Comparison of ENCODE assay signal across 9 cellular contexts in the genomic region with DNA sequence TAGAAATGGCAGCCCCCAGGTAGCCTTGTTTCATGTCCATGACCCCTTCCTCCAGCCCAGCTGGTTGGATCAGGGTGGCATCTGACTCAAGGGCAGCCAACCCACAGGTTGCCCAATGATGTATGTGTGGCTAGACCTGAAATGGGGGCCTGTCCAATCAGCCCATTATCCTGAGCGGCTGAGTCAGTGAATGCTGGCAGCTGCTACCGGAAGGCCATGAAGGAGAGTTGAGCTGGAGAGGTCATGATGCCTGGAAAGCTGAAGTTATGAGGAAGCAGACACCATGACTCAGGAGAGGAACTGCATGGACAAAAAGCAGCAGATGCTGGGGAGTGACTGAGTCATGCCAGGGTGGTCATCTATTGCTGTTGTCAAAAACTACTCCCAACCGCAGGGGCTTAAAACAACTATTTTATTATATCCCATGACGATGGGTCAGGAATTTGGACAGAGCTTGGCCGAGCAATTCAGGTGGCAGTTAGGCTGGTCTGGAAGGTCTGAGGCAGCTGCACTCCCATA.
DNase-seq lines count a peak whose midpoint lies in the region; ATAC-seq and TF ChIP-seq lines count a peak whose summit lies in the region.
"Had no signal": no experiment of that assay in that cellular context is flagged by ENCODE, and none has a peak within 500 bp of the region (broad histone marks: within the 10 kb centered on the region; RNA-seq: fewer than 3 reads in every experiment).

No MANE protein-coding gene starts in this region.

- TF ChIP-seq POLR2A in spleen (IDR thresholded peaks at IDR 0.05): no peak

- no peak overlapping the region for H3K4me3 ChIP-seq in esophagus (ENCODE audit: low read depth in 1 of 2, low read length in 2 of 2)
- H3K4me3 ChIP-seq in spleen: no peak overlapping the region

- H3K27me3 ChIP-seq in esophagus (ENCODE audit: control insufficient read depth in 1 of 2, insufficient read depth in 2 of 2, low read length in 2 of 2) (no peaks in the 10 kb centered on the region), spleen (replicated peaks in 1 of 7) (peaks cover 0 to 24% (median 0%) of the 10 kb centered on the region in 7 donors)

- 44 to 71% methylated on average over 5 of the region's 5 CpGs for WGBS in esophagus, 2 donors
- 62 to 77% (median 75%) methylated on average over 5 of the region's 5 CpGs for WGBS in spleen, 5 donors

- no peaks in the 10 kb centered on the region for H3K36me3 ChIP-seq in esophagus (ENCODE audit: control insufficient read depth in 2 of 2, insufficient read depth in 2 of 2, low read length in 1 of 2)
- H3K36me3 ChIP-seq in spleen: no peaks in the 10 kb centered on the region

- intact Hi-C loops in spleen (cut with DNase I; ENCODE audit: low total_unique reads): no loop called here

- DNase-seq in GOT3 (lab: John Stamatoyannopoulos, UW) (peak; percentile 70), RPMI7951 (ENCODE audit: low read depth) (peak; percentile 100), renal cortical epithelial cell (ENCODE audit: low read depth) (peak; percentile 100), HEK293T (ENCODE audit: extremely low spot score) (no peak), spleen (no peak)
- no peak for DNase-seq in activated naive CD4-positive, alpha-beta T cell (lab: John Stamatoyannopoulos, UW)
- DNase-seq: activated gamma-delta T cell treated with Interleukin-2 at 50 U/mL for 16 hours had no signal

- H3K9me3 ChIP-seq in esophagus (ENCODE audit: control insufficient read depth in 2 of 2, insufficient read depth in 1 of 2, low read depth in 1 of 2, low read length in 1 of 2) (no peaks in the 10 kb centered on the region), spleen (no peaks in the 10 kb centered on the region)

- H3K27ac ChIP-seq in esophagus (ENCODE audit: low read depth in 2 of 2, low read length in 1 of 2) (peak overlapping the region; percentile 58 to 86), spleen (peak overlapping the region in 1 of 8 donors; percentile 3)

- ATAC-seq in HG03196 (IDR thresholded peaks at IDR 0.05; ENCODE audit: unreplicated experiment): no peak

- TF ChIP-seq CTCF in spleen (IDR thresholded peaks at IDR 0.05 in 8 of 11, conservative IDR thresholded peaks at IDR 0.05 in 3 of 11): no peak

- peaks cover 0 to 12% of the 10 kb centered on the region in 2 donors for H3K4me1 ChIP-seq in esophagus (ENCODE audit: control insufficient read depth in 2 of 2, insufficient read depth in 2 of 2, low read length in 1 of 2)
- H3K4me1 ChIP-seq in spleen: peaks cover under 1 to 23% (median 16%) of the 10 kb centered on the region in 6 donors

- CTCF ChIA-PET in HEK293T (lab: Yijun Ruan, JAX): no interaction called here

- POLR2A ChIA-PET in HEK293T (lab: Yijun Ruan, JAX): no interaction called here

TF ChIP-seq in HEK293T, 16 proteins besides CTCF, POLR2A, EP300 and RAD21:
- TF ChIP-seq FOXK2 (IDR thresholded peaks at IDR 0.05): no peak
- no peak for TF ChIP-seq CTBP1 (IDR thresholded peaks at IDR 0.05; ENCODE audit: borderline replicate concordance)
- no peak for TF ChIP-seq FOXA1 (IDR thresholded peaks at IDR 0.05)
- no peak for TF ChIP-seq SP1 (IDR thresholded peaks at IDR 0.05)
- no peak for TF ChIP-seq ELF4 (IDR thresholded peaks at IDR 0.05)

Comparison
In these comparisons a context has a peak if more than half of its experiments do, and no peak if none do; other contexts are left out.
1. DNase-seq: peak in GOT3 (single experiment), RPMI7951 (single experiment) and renal cortical epithelial cell (single experiment); none in HEK293T (single experiment), activated naive CD4-positive, alpha-beta T cell (0 of 4) and spleen (single experiment).